Comparison of ENCODE assay signal across 1 cellular context in genomic region chr7:73870041-73870492, GRCh38.
A peak's percentile ranks its signal among the peaks of the same experiment; 100 is the strongest.
TF ChIP-seq lines count a peak whose summit lies in the region.

No MANE protein-coding gene starts in this region.

TF ChIP-seq in HepG2, 621 proteins besides CTCF, POLR2A, EP300 and RAD21 (continued from another document and continues in another):
- TF ChIP-seq, protein P1, sequence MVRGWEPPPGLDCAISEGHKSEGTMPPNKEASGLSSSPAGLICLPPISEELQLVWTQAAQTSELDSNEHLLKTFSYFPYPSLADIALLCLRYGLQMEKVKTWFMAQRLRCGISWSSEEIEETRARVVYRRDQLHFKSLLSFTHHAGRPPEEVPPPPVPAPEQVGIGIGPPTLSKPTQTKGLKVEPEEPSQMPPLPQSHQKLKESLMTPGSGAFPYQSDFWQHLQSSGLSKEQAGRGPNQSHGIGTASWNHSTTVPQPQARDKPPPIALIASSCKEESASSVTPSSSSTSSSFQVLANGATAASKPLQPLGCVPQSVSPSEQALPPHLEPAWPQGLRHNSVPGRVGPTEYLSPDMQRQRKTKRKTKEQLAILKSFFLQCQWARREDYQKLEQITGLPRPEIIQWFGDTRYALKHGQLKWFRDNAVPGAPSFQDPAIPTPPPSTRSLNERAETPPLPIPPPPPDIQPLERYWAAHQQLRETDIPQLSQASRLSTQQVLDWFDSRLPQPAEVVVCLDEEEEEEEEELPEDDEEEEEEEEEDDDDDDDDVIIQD (CRISPR knock-in tag; IDR thresholded peaks at IDR 0.05; ENCODE audit: low read depth), result no peak
- TF ChIP-seq ZNF644 (CRISPR knock-in tag; IDR thresholded peaks at IDR 0.05; ENCODE audit: low read depth), result peak; percentile 42; the same call in 1 of the 2 replicates
- TF ChIP-seq ZNF781 (CRISPR knock-in tag; IDR thresholded peaks at IDR 0.05; ENCODE audit: borderline replicate concordance, not compliant biosample characterization), result no peak
- TF ChIP-seq HNRNPH1 (optimal IDR thresholded peaks at IDR 0.05; ENCODE audit: low read depth, low read length), result no peak
- TF ChIP-seq, protein P2, sequence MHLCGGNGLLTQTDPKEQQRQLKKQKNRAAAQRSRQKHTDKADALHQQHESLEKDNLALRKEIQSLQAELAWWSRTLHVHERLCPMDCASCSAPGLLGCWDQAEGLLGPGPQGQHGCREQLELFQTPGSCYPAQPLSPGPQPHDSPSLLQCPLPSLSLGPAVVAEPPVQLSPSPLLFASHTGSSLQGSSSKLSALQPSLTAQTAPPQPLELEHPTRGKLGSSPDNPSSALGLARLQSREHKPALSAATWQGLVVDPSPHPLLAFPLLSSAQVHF (CRISPR knock-in tag; IDR thresholded peaks at IDR 0.05), result no peak
- TF ChIP-seq SSRP1 (CRISPR knock-in tag; IDR thresholded peaks at IDR 0.05), result no peak
- 0 out of 2 replicates have a peak, but pooled peaks have one; percentile 32 for TF ChIP-seq DMAP1 (CRISPR knock-in tag; IDR thresholded peaks at IDR 0.05)
- no peak for TF ChIP-seq ZFYVE20 (CRISPR knock-in tag; IDR thresholded peaks at IDR 0.05; ENCODE audit: borderline replicate concordance, low read depth)
- TF ChIP-seq DNMT3B (CRISPR knock-in tag; conservative IDR thresholded peaks at IDR 0.05), result 0 out of 2 replicates have a peak, but pooled peaks have one; percentile 27
- TF ChIP-seq ARID4A (CRISPR knock-in tag; IDR thresholded peaks at IDR 0.05; ENCODE audit: borderline replicate concordance), result no peak
- TF ChIP-seq ZSCAN21 (CRISPR knock-in tag; IDR thresholded peaks at IDR 0.05; ENCODE audit: borderline replicate concordance), result no peak
- no peak for TF ChIP-seq FOXA1 (IDR thresholded peaks at IDR 0.05)
- TF ChIP-seq FOXA1 (CRISPR knock-in tag; IDR thresholded peaks at IDR 0.05), result no peak
- TF ChIP-seq ZNF350 (CRISPR knock-in tag; IDR thresholded peaks at IDR 0.05; ENCODE audit: borderline replicate concordance, low read depth), result peak; percentile 70
- no peak for TF ChIP-seq ZNF10 (CRISPR knock-in tag; IDR thresholded peaks at IDR 0.05; ENCODE audit: borderline replicate concordance, low read depth)
- TF ChIP-seq ZMYM3 (CRISPR knock-in tag; IDR thresholded peaks at IDR 0.05), result peak; percentile 54; the same call in 1 of the 2 replicates
- TF ChIP-seq FOXP1 (IDR thresholded peaks at IDR 0.05), result no peak
- 0 out of 2 replicates have a peak, but pooled peaks have one; percentile 8 for TF ChIP-seq FOXP1 (CRISPR knock-in tag; IDR thresholded peaks at IDR 0.05)
- TF ChIP-seq MED8 (CRISPR knock-in tag; IDR thresholded peaks at IDR 0.05; ENCODE audit: insufficient replicate concordance), result peak; percentile 44
- TF ChIP-seq ZHX2 (IDR thresholded peaks at IDR 0.05; ENCODE audit: low read depth), result peak; percentile 58; the same call in 1 of the 2 replicates
- TF ChIP-seq ZHX2 (CRISPR knock-in tag; IDR thresholded peaks at IDR 0.05; ENCODE audit: borderline replicate concordance), result no peak
- peak; percentile 89 for TF ChIP-seq ARID5B (CRISPR knock-in tag; IDR thresholded peaks at IDR 0.05)
- peak; percentile 37; the same call in 1 of the 2 replicates for TF ChIP-seq KDM5B (CRISPR knock-in tag; IDR thresholded peaks at IDR 0.05; ENCODE audit: borderline replicate concordance)
- no peak for TF ChIP-seq EHMT2 (IDR thresholded peaks at IDR 0.05; ENCODE audit: borderline replicate concordance, low read depth, low read length)
- peak; percentile 29; the same call in 1 of the 2 replicates for TF ChIP-seq KDM2A (CRISPR knock-in tag; IDR thresholded peaks at IDR 0.05; ENCODE audit: borderline replicate concordance, low read depth)
- peak in 1 of 2 experiments; percentile 34; a peak in 1 of 4 replicates for TF ChIP-seq KLF16 (CRISPR knock-in tag; IDR thresholded peaks at IDR 0.05)
- peak; percentile 13; the same call in 1 of the 2 replicates for TF ChIP-seq PITX1 (CRISPR knock-in tag; IDR thresholded peaks at IDR 0.05)
- no peak for TF ChIP-seq TCF12 (IDR thresholded peaks at IDR 0.05)
- peak; percentile 70; the same call in 1 of the 2 replicates for TF ChIP-seq TCF12 (CRISPR knock-in tag; IDR thresholded peaks at IDR 0.05)
- peak; percentile 56; the same call in 1 of the 2 replicates for TF ChIP-seq THAP11 (CRISPR knock-in tag; IDR thresholded peaks at IDR 0.05)
- TF ChIP-seq HMG20B (CRISPR knock-in tag; conservative IDR thresholded peaks at IDR 0.05), result peak; percentile 50; the same call in 1 of the 2 replicates
- no peak for TF ChIP-seq PAWR (CRISPR knock-in tag; IDR thresholded peaks at IDR 0.05; ENCODE audit: borderline replicate concordance)
- TF ChIP-seq ZNF660 (CRISPR knock-in tag; IDR thresholded peaks at IDR 0.05; ENCODE audit: borderline replicate concordance, low read depth), result no peak
- TF ChIP-seq HHEX (CRISPR knock-in tag; IDR thresholded peaks at IDR 0.05), result peak; percentile 83
- peak; percentile 80 for TF ChIP-seq MIER2 (CRISPR knock-in tag; IDR thresholded peaks at IDR 0.05)
- TF ChIP-seq, protein P3, sequence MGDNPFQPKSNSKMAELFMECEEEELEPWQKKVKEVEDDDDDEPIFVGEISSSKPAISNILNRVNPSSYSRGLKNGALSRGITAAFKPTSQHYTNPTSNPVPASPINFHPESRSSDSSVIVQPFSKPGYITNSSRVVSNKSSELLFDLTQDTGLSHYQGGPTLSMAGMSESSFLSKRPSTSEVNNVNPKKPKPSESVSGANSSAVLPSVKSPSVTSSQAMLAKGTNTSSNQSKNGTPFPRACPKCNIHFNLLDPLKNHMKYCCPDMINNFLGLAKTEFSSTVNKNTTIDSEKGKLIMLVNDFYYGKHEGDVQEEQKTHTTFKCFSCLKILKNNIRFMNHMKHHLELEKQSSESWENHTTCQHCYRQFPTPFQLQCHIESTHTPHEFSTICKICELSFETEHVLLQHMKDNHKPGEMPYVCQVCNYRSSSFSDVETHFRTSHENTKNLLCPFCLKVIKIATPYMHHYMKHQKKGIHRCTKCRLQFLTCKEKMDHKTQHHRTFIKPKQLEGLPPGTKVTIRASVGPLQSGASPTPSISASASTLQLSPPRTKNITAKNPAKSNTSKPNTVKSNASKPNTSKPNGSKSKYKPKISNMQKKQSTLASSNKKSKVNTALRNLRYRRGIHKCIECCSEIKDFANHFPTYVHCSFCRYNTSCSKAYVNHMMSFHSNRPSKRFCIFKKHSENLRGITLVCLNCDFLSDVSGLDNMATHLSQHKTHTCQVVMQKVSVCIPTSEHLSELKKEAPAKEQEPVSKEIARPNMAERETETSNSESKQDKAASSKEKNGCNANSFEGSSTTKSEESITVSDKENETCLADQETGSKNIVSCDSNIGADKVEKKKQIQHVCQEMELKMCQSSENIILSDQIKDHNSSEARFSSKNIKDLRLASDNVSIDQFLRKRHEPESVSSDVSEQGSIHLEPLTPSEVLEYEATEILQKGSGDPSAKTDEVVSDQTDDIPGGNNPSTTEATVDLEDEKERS (CRISPR knock-in tag; IDR thresholded peaks at IDR 0.05), result no peak
- TF ChIP-seq ZNF7 (CRISPR knock-in tag; IDR thresholded peaks at IDR 0.05), result no peak
- TF ChIP-seq SAFB2 (CRISPR knock-in tag; IDR thresholded peaks at IDR 0.05; ENCODE audit: borderline replicate concordance, low read depth), result no peak
